27 cellular contexts compared by ENCODE assay signal in the genomic region with DNA sequence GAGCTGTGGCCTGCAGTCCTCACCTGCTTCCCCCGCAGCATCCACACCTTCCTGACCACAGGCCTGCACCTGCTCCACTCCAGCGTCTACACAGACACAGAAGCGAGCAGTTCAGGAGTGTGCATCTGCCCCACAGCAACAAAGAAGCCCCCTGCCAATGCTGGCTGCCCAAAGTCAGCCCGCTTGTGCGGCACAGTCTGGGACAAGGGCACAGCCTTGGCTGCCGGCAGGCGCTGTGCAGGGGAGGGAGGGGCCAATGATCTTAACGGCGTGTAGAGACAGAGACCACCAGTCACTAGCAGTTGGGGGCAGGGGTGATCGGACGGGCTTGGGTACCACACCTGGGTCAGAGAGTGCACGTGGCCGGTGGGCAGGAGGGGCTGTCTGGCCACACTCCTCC.
"Had no signal": no experiment of that assay in that cellular context is flagged by ENCODE, and none has a peak within 500 bp of the region (broad histone marks: within the 10 kb centered on the region; RNA-seq: fewer than 3 reads in every experiment).

No MANE protein-coding gene starts in this region.

- H3K27me3 ChIP-seq: neutrophil, ovary, sigmoid colon, stomach, suprapubic skin, tibial artery, upper lobe of right lung had no signal

- H3K27ac ChIP-seq: neutrophil, ovary, prostate gland, sigmoid colon, stomach, suprapubic skin, tibial artery, upper lobe of right lung had no signal

- DNase-seq: activated CD4-positive, alpha-beta T cell treated with anti-CD3 and anti-CD28 coated beads for 48 hours; activated CD4-positive, alpha-beta T cell treated with anti-CD3 and anti-CD28 coated beads, Interleukin-2, amount 50 U/mL, for 48 hours; activated CD4-positive, CD25-positive, alpha-beta regulatory T cell; activated CD8-positive, alpha-beta memory T cell treated with anti-CD3 and anti-CD28 coated beads, Interleukin-2, amount 50 U/mL, for 4 hours; activated effector memory CD4-positive, alpha-beta T cell treated with anti-CD3 and anti-CD28 coated beads, Interleukin-2, amount 50 U/mL, for 16 hours; activated naive CD4-positive, alpha-beta T cell treated with anti-CD3 and anti-CD28 coated beads for 36 hours; activated naive CD8-positive, alpha-beta T cell treated with anti-CD3 and anti-CD28 coated beads, Interleukin-2, amount 10 ng/mL, durations not matched to agents 7 days and 5 days; activated T-cell treated with anti-CD3 and anti-CD28 coated beads, Interleukin-2, amount 50 U/mL, for 1 hour; central memory CD4-positive, alpha-beta T cell; endodermal cell; foreskin fibroblast; mucosa of descending colon; retina; small intestine; stimulated activated CD4-positive, alpha-beta T cell treated with anti-CD3 and anti-CD28 coated beads, Interleukin-1b, Interleukin-23, amount 100 ng/mL, for 48 hours; stimulated activated CD4-positive, alpha-beta T cell treated with anti-CD3 and anti-CD28 coated beads, Interleukin-4, amount 100 ng/mL, for 4 hours; stimulated activated naive B cell treated with anti-CD40 and anti-IgM and Interleukin-4, amounts not matched to agents 10 μg/mL and 1 μg/mL and 100 μg/mL, for 72 hours; stomach; tibial artery; upper lobe of right lung had no signal

- ATAC-seq: esophagus mucosa; natural killer cell treated with Interleukin-12 subunit alpha and Interleukin-12 subunit beta and Interleukin-15 and Interleukin-18, amount 100 ng/mL, for 72 hours; stimulated activated naive B cell treated with anti-CD40 and anti-IgM and Interleukin-4, amounts not matched to agents 10 μg/mL and 1 μg/mL and 100 μg/mL, for 72 hours had no signal

- H3K36me3 ChIP-seq: ovary had no signal

- H3K9me3 ChIP-seq: mucosa of descending colon, neutrophil, ovary, prostate gland, sigmoid colon, stomach, suprapubic skin, tibial artery, upper lobe of right lung had no signal

- H3K4me1 ChIP-seq: prostate gland had no signal

- H3K4me3 ChIP-seq: mucosa of descending colon, ovary, prostate gland, sigmoid colon, stomach, suprapubic skin, tibial artery, upper lobe of right lung had no signal
